ENCODE assay signal across 13 cellular contexts in the genomic region with DNA sequence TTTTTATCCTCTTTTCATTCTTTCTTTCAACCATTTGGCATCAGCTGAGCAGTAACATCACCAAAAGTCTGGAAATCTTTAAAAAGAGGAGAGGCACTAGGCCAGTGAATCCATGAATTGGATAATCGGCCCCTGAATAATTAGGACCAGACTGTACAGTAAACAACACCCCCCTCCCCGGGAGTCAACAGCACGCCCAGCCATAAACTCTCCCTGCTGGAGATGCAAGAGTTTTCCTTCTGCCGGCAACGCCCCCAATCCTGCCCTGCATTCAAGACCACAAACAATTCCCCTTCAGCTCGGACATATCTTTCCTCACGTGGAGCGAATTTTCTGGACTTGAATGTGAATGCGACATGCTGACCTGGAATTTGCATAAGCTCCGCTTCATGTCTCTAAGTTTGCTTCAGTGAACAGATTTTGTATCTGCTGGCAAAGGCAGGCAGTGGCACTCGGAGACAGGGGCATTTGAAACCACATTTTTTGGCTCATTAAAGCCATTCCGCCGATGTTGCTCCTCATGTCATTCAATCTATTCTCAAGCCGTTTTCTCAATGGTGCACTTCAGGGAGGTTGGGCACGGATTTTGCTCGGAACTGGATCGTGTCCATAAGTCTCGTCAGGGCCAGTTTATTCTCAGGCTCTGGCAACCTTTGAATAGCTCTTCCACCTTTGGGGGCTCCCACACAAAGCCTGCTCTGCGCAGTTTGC. TPM values are rescaled to one million over a fixed set of nuclear protein-coding genes. Genes with fewer than 3 reads are reported as not detected.
A peak's percentile ranks its signal among the peaks of the same experiment; 100 is the strongest.
DNase-seq lines count a peak whose midpoint lies in the region; ATAC-seq and TF ChIP-seq lines count a peak whose summit lies in the region.
"Had no signal": no experiment of that assay in that cellular context is flagged by ENCODE, and none has a peak within 500 bp of the region (broad histone marks: within the 10 kb centered on the region; RNA-seq: fewer than 3 reads in every experiment).

No MANE protein-coding gene starts in this region.

- peak overlapping the region; percentile 28 to 46 for H3K4me3 ChIP-seq in duodenal mucosa (ENCODE audit: low read depth in 1 of 2, low read length in 2 of 2)
- H3K4me3 ChIP-seq in osteoblast (ENCODE audit: insufficient read depth, low read length): peak overlapping the region; percentile 55
- H3K4me3 ChIP-seq in aorta (ENCODE audit: low read length in 2 of 2): peak overlapping the region; percentile 23 to 30

- peak overlapping the region; percentile 49 for H2AFZ ChIP-seq in osteoblast (ENCODE audit: low read length)

- H3K9me3 ChIP-seq in duodenal mucosa (ENCODE audit: control insufficient read depth in 1 of 2, low read length in 2 of 2): no peaks in the 10 kb centered on the region
- no peaks in the 10 kb centered on the region for H3K9me3 ChIP-seq in osteoblast (ENCODE audit: low read depth, low read length)
- no peaks in the 10 kb centered on the region for H3K9me3 ChIP-seq in aorta (ENCODE audit: control insufficient read depth, low read length)

- peak overlapping the region in 1 of 2 donors; percentile 52 for H3K9ac ChIP-seq in duodenal mucosa (ENCODE audit: low read depth in 1 of 2, low read length in 2 of 2)

- H3K27ac ChIP-seq in duodenal mucosa (ENCODE audit: low read depth, low read length): no peak overlapping the region
- no peak overlapping the region for H3K27ac ChIP-seq in osteoblast (ENCODE audit: low read depth, low read length)
- peak overlapping the region; percentile 49 to 94 for H3K27ac ChIP-seq in aorta (ENCODE audit: low read depth in 1 of 2, low read length in 2 of 2)

- peak overlapping the region; percentile 73 for H3K4me2 ChIP-seq in osteoblast (ENCODE audit: insufficient read depth, low read length)

- TF ChIP-seq CTCF in osteoblast (IDR thresholded peaks at IDR 0.05; ENCODE audit: extremely low read depth, low read depth, low read length): no peak

- WGBS in aorta, 2 donors: 4 to 5% methylated on average over 19 of the region's 19 CpGs

- ATAC-seq in left cardiac atrium (peak; percentile 23 to 38), aorta (ENCODE audit: low FRiP score) (peak; percentile 45), SK-N-SH treated with all-trans-retinoic acid at 6 μM for 48 hours (no peak), HG02798 (IDR thresholded peaks at IDR 0.05; ENCODE audit: poor library complexity, unreplicated experiment) (no peak)

- H3K27me3 ChIP-seq in duodenal mucosa (ENCODE audit: control insufficient read depth in 1 of 2, insufficient read depth in 2 of 2, low read length in 2 of 2) (no peaks in the 10 kb centered on the region), osteoblast (ENCODE audit: insufficient read depth, low read length) (peaks cover 13% of the 10 kb centered on the region), aorta (ENCODE audit: control insufficient read depth in 1 of 2, insufficient read depth in 2 of 2, low read length in 1 of 2) (no peaks in the 10 kb centered on the region)

- no peaks in the 10 kb centered on the region for H3K79me2 ChIP-seq in osteoblast (ENCODE audit: insufficient read depth, low read length)

- H3K36me3 ChIP-seq in duodenal mucosa (ENCODE audit: control insufficient read depth in 1 of 2, insufficient read depth in 2 of 2, low read length in 2 of 2) (no peaks in the 10 kb centered on the region), osteoblast (ENCODE audit: insufficient read depth, low read length) (no peaks in the 10 kb centered on the region), aorta (ENCODE audit: control insufficient read depth in 1 of 2, insufficient read depth in 2 of 2, low read length in 1 of 2) (no peaks in the 10 kb centered on the region)

- intact Hi-C loops in left cardiac atrium (cut with DNase I): no loop called here
- intact Hi-C loops in cardiac septum (cut with DNase I): loop anchor here (10.0 kb wide), 1 partner anchor 686 kb away; no protein-coding TSS in a partner anchor
- intact Hi-C loops in aorta (cut with DNase I): loop anchor here in 1 of 2 donors (5.0 kb wide), 1 partner anchor 63 kb away; no protein-coding TSS in a partner anchor

- peaks cover 11 to 14% of the 10 kb centered on the region in 2 donors for H3K4me1 ChIP-seq in duodenal mucosa (ENCODE audit: control insufficient read depth in 1 of 2, insufficient read depth in 2 of 2, low read length in 2 of 2)
- H3K4me1 ChIP-seq in osteoblast (ENCODE audit: insufficient read depth, low read length): peaks cover 11% of the 10 kb centered on the region
- peaks cover 0 to 4% of the 10 kb centered on the region in 2 donors for H3K4me1 ChIP-seq in aorta (ENCODE audit: control insufficient read depth in 1 of 2, insufficient read depth in 2 of 2, low read length in 2 of 2)

- no peaks in the 10 kb centered on the region for H4K20me1 ChIP-seq in osteoblast (ENCODE audit: insufficient read depth, low read length)

- DNase-seq in left cardiac atrium: no peak
- DNase-seq in cardiac septum (ENCODE audit: low spot score): no peak
- no peak for DNase-seq in osteoblast (ENCODE audit: insufficient read length, low spot score, missing footprints)
- DNase-seq in aorta: no peak
- no peak for DNase-seq in mesenteric fat pad (ENCODE audit: low spot score)
- DNase-seq: activated naive CD4-positive, alpha-beta T cell; AML-193; effector CD8-positive, alpha-beta T cell; immature natural killer cell; stimulated activated CD8-positive, alpha-beta memory T cell treated with anti-CD3 and anti-CD28 coated beads, Interleukin-4, amount 100 ng/mL, for 48 hours had no signal

TF ChIP-seq in SK-N-SH treated with all-trans-retinoic acid at 6 μM for 48 hours, 23 proteins besides CTCF, POLR2A, EP300 and RAD21:
- TF ChIP-seq ISL1 (CRISPR knock-in tag; IDR thresholded peaks at IDR 0.05) (no peak), RARB (CRISPR knock-in tag; IDR thresholded peaks at IDR 0.05) (no peak), ZNF70 (CRISPR knock-in tag; IDR thresholded peaks at IDR 0.05) (no peak), GLIS3 (CRISPR knock-in tag; IDR thresholded peaks at IDR 0.05) (no peak), PPARA (CRISPR knock-in tag; IDR thresholded peaks at IDR 0.05; ENCODE audit: borderline replicate concordance) (no peak), ZFP3 (CRISPR knock-in tag; IDR thresholded peaks at IDR 0.05) (no peak), ZNF565 (CRISPR knock-in tag; conservative IDR thresholded peaks at IDR 0.05; ENCODE audit: low read depth) (no peak), SNAI2 (CRISPR knock-in tag; IDR thresholded peaks at IDR 0.05) (no peak), ZC3H10 (CRISPR knock-in tag; IDR thresholded peaks at IDR 0.05) (no peak), TOX (CRISPR knock-in tag; IDR thresholded peaks at IDR 0.05; ENCODE audit: borderline replicate concordance) (no peak), BACH2 (CRISPR knock-in tag; IDR thresholded peaks at IDR 0.05; ENCODE audit: borderline replicate concordance) (no peak), CSDC2 (CRISPR knock-in tag; IDR thresholded peaks at IDR 0.05) (no peak)
- TF ChIP-seq, protein P1, sequence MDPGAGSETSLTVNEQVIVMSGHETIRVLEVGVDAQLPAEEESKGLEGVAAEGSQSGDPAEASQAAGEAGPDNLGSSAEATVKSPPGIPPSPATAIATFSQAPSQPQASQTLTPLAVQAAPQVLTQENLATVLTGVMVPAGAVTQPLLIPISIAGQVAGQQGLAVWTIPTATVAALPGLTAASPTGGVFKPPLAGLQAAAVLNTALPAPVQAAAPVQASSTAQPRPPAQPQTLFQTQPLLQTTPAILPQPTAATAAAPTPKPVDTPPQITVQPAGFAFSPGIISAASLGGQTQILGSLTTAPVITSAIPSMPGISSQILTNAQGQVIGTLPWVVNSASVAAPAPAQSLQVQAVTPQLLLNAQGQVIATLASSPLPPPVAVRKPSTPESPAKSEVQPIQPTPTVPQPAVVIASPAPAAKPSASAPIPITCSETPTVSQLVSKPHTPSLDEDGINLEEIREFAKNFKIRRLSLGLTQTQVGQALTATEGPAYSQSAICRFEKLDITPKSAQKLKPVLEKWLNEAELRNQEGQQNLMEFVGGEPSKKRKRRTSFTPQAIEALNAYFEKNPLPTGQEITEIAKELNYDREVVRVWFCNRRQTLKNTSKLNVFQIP (CRISPR knock-in tag; IDR thresholded peaks at IDR 0.05; ENCODE audit: borderline replicate concordance, low read depth): no peak
- TF ChIP-seq, protein P2, sequence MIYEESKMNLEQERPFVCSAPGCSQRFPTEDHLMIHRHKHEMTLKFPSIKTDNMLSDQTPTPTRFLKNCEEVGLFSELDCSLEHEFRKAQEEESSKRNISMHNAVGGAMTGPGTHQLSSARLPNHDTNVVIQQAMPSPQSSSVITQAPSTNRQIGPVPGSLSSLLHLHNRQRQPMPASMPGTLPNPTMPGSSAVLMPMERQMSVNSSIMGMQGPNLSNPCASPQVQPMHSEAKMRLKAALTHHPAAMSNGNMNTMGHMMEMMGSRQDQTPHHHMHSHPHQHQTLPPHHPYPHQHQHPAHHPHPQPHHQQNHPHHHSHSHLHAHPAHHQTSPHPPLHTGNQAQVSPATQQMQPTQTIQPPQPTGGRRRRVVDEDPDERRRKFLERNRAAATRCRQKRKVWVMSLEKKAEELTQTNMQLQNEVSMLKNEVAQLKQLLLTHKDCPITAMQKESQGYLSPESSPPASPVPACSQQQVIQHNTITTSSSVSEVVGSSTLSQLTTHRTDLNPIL (CRISPR knock-in tag; IDR thresholded peaks at IDR 0.05; ENCODE audit: low read depth): no peak
- TF ChIP-seq, protein P3, sequence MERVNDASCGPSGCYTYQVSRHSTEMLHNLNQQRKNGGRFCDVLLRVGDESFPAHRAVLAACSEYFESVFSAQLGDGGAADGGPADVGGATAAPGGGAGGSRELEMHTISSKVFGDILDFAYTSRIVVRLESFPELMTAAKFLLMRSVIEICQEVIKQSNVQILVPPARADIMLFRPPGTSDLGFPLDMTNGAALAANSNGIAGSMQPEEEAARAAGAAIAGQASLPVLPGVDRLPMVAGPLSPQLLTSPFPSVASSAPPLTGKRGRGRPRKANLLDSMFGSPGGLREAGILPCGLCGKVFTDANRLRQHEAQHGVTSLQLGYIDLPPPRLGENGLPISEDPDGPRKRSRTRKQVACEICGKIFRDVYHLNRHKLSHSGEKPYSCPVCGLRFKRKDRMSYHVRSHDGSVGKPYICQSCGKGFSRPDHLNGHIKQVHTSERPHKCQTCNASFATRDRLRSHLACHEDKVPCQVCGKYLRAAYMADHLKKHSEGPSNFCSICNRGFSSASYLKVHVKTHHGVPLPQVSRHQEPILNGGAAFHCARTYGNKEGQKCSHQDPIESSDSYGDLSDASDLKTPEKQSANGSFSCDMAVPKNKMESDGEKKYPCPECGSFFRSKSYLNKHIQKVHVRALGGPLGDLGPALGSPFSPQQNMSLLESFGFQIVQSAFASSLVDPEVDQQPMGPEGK (CRISPR knock-in tag; IDR thresholded peaks at IDR 0.05; ENCODE audit: borderline replicate concordance): no peak

RNA-seq across cellular contexts. Expression of a gene that starts 38.0 kb away (rescaled TPM):
- total RNA-seq in left cardiac atrium: 10 to 100 TPM; 58.8 to 65.2 TPM
- total RNA-seq in cardiac septum: 71.0 TPM
- total RNA-seq in osteoblast: 6.5 and 7.4 TPM in 2 replicates
- 10 to 100 TPM; 17.3 to 23.8 TPM for total RNA-seq in aorta
- 10 to 100 TPM; 33.3 to 34.5 TPM for polyA plus RNA-seq in aorta
- 5.9 TPM for total RNA-seq in mesenteric fat pad

Comparison
In these comparisons a context has a peak if more than half of its experiments do, and no peak if none do; other contexts are left out.
1. ATAC-seq: peak in left cardiac atrium (2 of 2) and aorta (single experiment); none in SK-N-SH treated with all-trans-retinoic acid at 6 μM for 48 hours (single experiment) and HG02798 (single experiment).
2. H3K27ac ChIP-seq: peak in aorta (2 of 2); none in duodenal mucosa (single experiment) and osteoblast (single experiment).
3. Peak in every context shown above with its lines, with median percentiles within 50 percentile points of each other: H3K4me3 ChIP-seq.